In the genomic region with DNA sequence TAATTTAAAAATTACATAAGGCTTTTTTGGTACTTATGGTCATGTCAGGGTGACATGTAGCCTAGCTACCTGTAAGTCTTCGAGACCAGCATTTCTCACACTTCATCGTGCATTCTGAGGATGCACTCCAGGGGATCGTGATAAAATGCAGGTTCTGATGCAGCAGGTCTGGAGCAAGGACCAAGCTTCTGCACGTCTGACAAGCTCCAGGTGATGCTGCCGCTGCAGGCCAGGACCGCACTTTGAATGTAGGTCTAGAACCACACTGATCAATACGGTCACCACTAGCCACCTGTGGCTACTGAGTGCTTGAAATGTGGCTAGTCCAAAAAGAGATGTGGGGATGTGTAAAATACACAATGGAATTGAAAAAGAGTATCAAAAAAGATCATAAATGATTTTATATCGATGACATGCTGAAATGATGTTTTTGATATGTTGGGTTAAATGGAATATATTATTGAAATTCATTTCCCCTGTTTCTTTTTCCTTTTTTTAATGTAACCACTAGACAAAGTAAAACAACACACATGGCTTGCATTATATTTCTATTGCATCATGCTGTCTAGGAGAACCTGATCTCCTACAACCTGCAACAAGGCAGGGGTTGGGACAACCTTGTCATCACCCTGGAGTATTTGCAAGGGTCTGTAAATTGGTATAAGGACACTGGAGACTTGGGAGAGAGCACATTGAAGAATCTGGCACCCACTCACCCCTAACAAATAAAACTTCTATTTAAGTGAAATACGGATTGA, we compare ENCODE assay signal across 12 cellular contexts.
"Had no signal": no experiment of that assay in that cellular context is flagged by ENCODE, and none has a peak within 500 bp of the region (broad histone marks: within the 10 kb centered on the region; RNA-seq: fewer than 3 reads in every experiment).

No MANE protein-coding gene starts in this region.

- H3K36me3 ChIP-seq: adrenal gland, left lung, tibial artery had no signal

- H3K27ac ChIP-seq: adrenal gland, heart right ventricle, left lung, tibial artery, VCaP had no signal

- H3K9me3 ChIP-seq: adrenal gland had no signal

- H3K4me1 ChIP-seq: adrenal gland, left lung had no signal

- ATAC-seq: left lung, sciatic nerve had no signal

- DNase-seq: activated CD4-positive, alpha-beta T cell treated with anti-CD3 and anti-CD28 coated beads, Interleukin-2, amount 50 U/mL, for 4 hours; activated CD4-positive, CD25-positive, alpha-beta regulatory T cell treated with anti-CD3 and anti-CD28 coated beads, Interleukin-2, amount 50 U/mL, for 72 hours; activated gamma-delta T cell; heart right ventricle; left lung; stimulated activated CD4-positive, alpha-beta T cell treated with anti-CD3 and anti-CD28 coated beads, Interleukin-4, amount 100 ng/mL, for 24 hours; SW 1271; T-helper 2 cell; tibial artery had no signal

- H3K27me3 ChIP-seq: adrenal gland, heart right ventricle, left lung, tibial artery had no signal

- H3K4me3 ChIP-seq: adrenal gland, heart right ventricle, left lung, tibial artery had no signal
